ENCODE assay signal across 1 cellular context in genomic region chr5:10576121-10576789, GRCh38.
TF ChIP-seq lines count a peak whose summit lies in the region.

No MANE protein-coding gene starts in this region.

TF ChIP-seq in K562, 482 proteins besides CTCF, POLR2A, EP300 and RAD21 (continued from another document):
- TF ChIP-seq CTCFL (IDR thresholded peaks at IDR 0.05; ENCODE audit: borderline replicate concordance, insufficient read depth, low read depth, low read length, poor library complexity, severe bottlenecking) (peak; percentile 15), SRSF3 (IDR thresholded peaks at IDR 0.05; ENCODE audit: insufficient read depth, low read length) (no peak), PHB2 (IDR thresholded peaks at IDR 0.05; ENCODE audit: low read depth) (no peak), ADNP (tag; IDR thresholded peaks at IDR 0.05) (0 out of 2 replicates have a peak, but pooled peaks have one; percentile 33), ARID1B (IDR thresholded peaks at IDR 0.05) (no peak)
